Comparison of ENCODE assay signal across 8 cellular contexts in the genomic region with DNA sequence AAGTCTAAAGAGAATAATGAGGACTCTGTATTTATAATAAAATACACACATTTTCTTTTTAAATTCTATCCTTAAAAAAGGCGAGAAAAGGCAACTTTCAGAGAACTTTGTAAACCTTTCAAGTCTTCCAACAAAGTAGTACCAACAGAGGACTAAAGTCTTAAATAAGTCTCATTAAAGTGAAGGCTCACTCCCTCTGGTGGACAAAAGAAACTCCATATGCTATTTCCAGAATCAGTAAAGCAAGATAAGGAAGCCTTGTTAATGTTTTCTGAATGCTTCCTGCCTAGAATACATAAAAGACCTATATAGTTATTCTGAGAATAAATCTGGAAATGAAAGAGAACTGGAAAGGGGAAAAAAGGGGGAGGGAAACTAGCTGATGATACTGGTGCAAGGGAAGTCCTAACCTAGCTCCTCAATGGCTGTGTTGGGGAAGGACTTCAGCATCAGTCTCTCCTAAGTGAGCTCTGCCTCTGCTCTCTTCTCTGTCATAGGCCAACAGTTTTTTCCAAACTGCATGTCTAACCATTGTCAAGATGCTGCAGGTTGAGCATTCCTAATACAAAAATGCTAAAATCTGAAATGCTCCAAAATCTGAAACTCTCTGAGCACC. TPM values are rescaled to one million over a fixed set of nuclear protein-coding genes. Genes with fewer than 3 reads are reported as not detected.
A peak's percentile ranks its signal among the peaks of the same experiment; 100 is the strongest.
DNase-seq lines count a peak whose midpoint lies in the region; ATAC-seq and TF ChIP-seq lines count a peak whose summit lies in the region.

No MANE protein-coding gene starts in this region.

- peak overlapping the region; percentile 98 for H3K4me3 Mint-ChIP-seq in stimulated activated effector memory CD8-positive, alpha-beta T cell treated with anti-CD3 and anti-CD28 coated beads, Interleukin-12 subunit alpha, Interleukin-12 subunit beta, amount 100 ng/mL, for 72 hours

- no peak overlapping the region for H3K4me3 ChIP-seq in BE2C (ENCODE audit: low read depth, low read length)

- peaks cover 12% of the 10 kb centered on the region for H3K36me3 ChIP-seq in BE2C

- no peak for DNase-seq in BE2C
- DNase-seq in NCI-H510A (lab: John Stamatoyannopoulos, UW), result peak; percentile 15
- no peak for DNase-seq in activated naive CD4-positive, alpha-beta T cell treated with anti-CD3 and anti-CD28 coated beads, Interleukin-2, amount 50 U/mL, for 72 hours (ENCODE audit: low spot score in 2 of 2)
- DNase-seq in left ventricle myocardium superior, result no peak
- no peak for DNase-seq in stimulated activated effector memory CD8-positive, alpha-beta T cell treated with anti-CD3 and anti-CD28 coated beads, Interleukin-12 subunit alpha, Interleukin-12 subunit beta, amount 100 ng/mL, for 72 hours (ENCODE audit: low spot score in 2 of 2)
- DNase-seq in ecto neural progenitor cell (ENCODE audit: low spot score), result no peak

- ATAC-seq in GM18517 (IDR thresholded peaks at IDR 0.05; ENCODE audit: unreplicated experiment), result peak; percentile 50
- peak; percentile 43 for ATAC-seq in HG03103 (IDR thresholded peaks at IDR 0.05; ENCODE audit: low read depth, unreplicated experiment)
- ATAC-seq in activated naive CD4-positive, alpha-beta T cell treated with anti-CD3 and anti-CD28 coated beads, Interleukin-2, amount 50 U/mL, for 72 hours, result peak in 1 of 2 donors; percentile 31
- ATAC-seq in left ventricle myocardium superior, result peak; percentile 55
- no peak for ATAC-seq in stimulated activated effector memory CD8-positive, alpha-beta T cell treated with anti-CD3 and anti-CD28 coated beads, Interleukin-12 subunit alpha, Interleukin-12 subunit beta, amount 100 ng/mL, for 72 hours

- H3K36me3 Mint-ChIP-seq in activated naive CD4-positive, alpha-beta T cell treated with anti-CD3 and anti-CD28 coated beads, Interleukin-2, amount 50 U/mL, for 72 hours, result peaks cover 10 to 55% of the 10 kb centered on the region in 2 donors
- peaks cover 100% of the 10 kb centered on the region for H3K36me3 Mint-ChIP-seq in stimulated activated effector memory CD8-positive, alpha-beta T cell treated with anti-CD3 and anti-CD28 coated beads, Interleukin-12 subunit alpha, Interleukin-12 subunit beta, amount 100 ng/mL, for 72 hours

- H3K27me3 ChIP-seq in BE2C, result no peaks in the 10 kb centered on the region

- peak; percentile 81 for TF ChIP-seq CTCF in BE2C (IDR thresholded peaks at IDR 0.05; ENCODE audit: low read depth, low read length)

- peak overlapping the region; percentile 23 to 66 for H3K27ac Mint-ChIP-seq in activated naive CD4-positive, alpha-beta T cell treated with anti-CD3 and anti-CD28 coated beads, Interleukin-2, amount 50 U/mL, for 72 hours
- H3K27ac Mint-ChIP-seq in stimulated activated effector memory CD8-positive, alpha-beta T cell treated with anti-CD3 and anti-CD28 coated beads, Interleukin-12 subunit alpha, Interleukin-12 subunit beta, amount 100 ng/mL, for 72 hours, result peak overlapping the region; percentile 17

- intact Hi-C loops in left ventricle myocardium superior (cut with micrococcal nuclease), result no loop called here

- H3K4me1 ChIP-seq in BE2C, result peaks cover 35% of the 10 kb centered on the region

- peaks cover 65% of the 10 kb centered on the region for H3K4me1 Mint-ChIP-seq in stimulated activated effector memory CD8-positive, alpha-beta T cell treated with anti-CD3 and anti-CD28 coated beads, Interleukin-12 subunit alpha, Interleukin-12 subunit beta, amount 100 ng/mL, for 72 hours

- no peaks in the 10 kb centered on the region for H3K9me3 Mint-ChIP-seq in activated naive CD4-positive, alpha-beta T cell treated with anti-CD3 and anti-CD28 coated beads, Interleukin-2, amount 50 U/mL, for 72 hours
- H3K9me3 Mint-ChIP-seq in stimulated activated effector memory CD8-positive, alpha-beta T cell treated with anti-CD3 and anti-CD28 coated beads, Interleukin-12 subunit alpha, Interleukin-12 subunit beta, amount 100 ng/mL, for 72 hours, result no peaks in the 10 kb centered on the region

- H3K9me3 ChIP-seq in BE2C, result no peaks in the 10 kb centered on the region

RNA-seq across cellular contexts. Expression of gene HMGCS1, which starts 7.2 kb away (rescaled TPM):
- 31.8 TPM for polyA plus RNA-seq in BE2C (2012; ENCODE audit: insufficient read depth, insufficient read length, low read depth)
- total RNA-seq in activated naive CD4-positive, alpha-beta T cell treated with anti-CD3 and anti-CD28 coated beads, Interleukin-2, amount 50 U/mL, for 72 hours, result 100 to 1,000 TPM in 1 of 2 donors, 10 to 100 TPM in 1; 80.0 to 116 TPM
- 25.4 TPM for total RNA-seq in left ventricle myocardium superior
